In the genomic region with DNA sequence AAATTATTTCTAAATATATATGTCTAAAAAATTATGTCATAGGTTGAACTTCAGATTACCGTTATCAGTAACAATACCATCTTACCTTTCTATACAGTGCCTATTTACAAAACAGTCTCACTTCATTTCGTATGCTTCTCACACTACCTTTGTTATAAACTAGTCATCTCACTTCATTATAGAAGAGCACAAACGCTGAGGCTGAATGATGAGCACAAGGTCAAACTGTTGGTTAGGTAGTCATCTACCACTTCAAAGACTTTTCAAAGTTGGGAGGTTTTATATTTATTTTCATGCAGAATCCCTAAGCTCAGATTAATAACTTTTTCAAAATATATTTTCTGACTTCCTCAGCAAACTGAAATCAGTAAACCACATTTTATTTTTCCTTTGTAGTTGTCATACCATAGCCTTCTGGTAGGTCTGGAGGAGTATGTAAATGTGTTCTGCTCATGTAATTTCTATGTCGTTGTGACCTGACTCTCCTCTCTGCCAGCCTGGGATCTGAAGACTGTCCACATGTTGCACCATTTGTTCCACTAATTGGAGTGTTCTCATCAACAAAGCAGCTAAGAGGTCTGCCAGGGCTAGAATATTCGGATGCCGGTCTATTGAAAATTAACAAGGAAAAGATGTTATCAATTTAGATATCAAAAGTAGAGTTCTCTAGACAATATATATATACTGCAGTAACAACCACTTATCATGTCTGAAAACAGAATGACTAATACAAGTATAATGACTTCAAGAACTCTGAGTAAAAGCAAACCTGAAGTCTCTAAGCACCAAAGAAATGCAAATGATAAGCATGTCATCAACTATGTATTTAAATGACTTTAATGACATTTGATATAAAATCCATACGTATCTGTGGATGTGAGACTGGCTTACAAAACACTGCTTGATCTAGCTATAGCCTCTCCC, we compare ENCODE assay signal across 1 cellular context.
TF ChIP-seq lines count a peak whose summit lies in the region.

No MANE protein-coding gene starts in this region.

TF ChIP-seq in H1, 55 proteins besides CTCF, POLR2A, EP300 and RAD21 (continued from another document):
- TF ChIP-seq, protein P1, sequence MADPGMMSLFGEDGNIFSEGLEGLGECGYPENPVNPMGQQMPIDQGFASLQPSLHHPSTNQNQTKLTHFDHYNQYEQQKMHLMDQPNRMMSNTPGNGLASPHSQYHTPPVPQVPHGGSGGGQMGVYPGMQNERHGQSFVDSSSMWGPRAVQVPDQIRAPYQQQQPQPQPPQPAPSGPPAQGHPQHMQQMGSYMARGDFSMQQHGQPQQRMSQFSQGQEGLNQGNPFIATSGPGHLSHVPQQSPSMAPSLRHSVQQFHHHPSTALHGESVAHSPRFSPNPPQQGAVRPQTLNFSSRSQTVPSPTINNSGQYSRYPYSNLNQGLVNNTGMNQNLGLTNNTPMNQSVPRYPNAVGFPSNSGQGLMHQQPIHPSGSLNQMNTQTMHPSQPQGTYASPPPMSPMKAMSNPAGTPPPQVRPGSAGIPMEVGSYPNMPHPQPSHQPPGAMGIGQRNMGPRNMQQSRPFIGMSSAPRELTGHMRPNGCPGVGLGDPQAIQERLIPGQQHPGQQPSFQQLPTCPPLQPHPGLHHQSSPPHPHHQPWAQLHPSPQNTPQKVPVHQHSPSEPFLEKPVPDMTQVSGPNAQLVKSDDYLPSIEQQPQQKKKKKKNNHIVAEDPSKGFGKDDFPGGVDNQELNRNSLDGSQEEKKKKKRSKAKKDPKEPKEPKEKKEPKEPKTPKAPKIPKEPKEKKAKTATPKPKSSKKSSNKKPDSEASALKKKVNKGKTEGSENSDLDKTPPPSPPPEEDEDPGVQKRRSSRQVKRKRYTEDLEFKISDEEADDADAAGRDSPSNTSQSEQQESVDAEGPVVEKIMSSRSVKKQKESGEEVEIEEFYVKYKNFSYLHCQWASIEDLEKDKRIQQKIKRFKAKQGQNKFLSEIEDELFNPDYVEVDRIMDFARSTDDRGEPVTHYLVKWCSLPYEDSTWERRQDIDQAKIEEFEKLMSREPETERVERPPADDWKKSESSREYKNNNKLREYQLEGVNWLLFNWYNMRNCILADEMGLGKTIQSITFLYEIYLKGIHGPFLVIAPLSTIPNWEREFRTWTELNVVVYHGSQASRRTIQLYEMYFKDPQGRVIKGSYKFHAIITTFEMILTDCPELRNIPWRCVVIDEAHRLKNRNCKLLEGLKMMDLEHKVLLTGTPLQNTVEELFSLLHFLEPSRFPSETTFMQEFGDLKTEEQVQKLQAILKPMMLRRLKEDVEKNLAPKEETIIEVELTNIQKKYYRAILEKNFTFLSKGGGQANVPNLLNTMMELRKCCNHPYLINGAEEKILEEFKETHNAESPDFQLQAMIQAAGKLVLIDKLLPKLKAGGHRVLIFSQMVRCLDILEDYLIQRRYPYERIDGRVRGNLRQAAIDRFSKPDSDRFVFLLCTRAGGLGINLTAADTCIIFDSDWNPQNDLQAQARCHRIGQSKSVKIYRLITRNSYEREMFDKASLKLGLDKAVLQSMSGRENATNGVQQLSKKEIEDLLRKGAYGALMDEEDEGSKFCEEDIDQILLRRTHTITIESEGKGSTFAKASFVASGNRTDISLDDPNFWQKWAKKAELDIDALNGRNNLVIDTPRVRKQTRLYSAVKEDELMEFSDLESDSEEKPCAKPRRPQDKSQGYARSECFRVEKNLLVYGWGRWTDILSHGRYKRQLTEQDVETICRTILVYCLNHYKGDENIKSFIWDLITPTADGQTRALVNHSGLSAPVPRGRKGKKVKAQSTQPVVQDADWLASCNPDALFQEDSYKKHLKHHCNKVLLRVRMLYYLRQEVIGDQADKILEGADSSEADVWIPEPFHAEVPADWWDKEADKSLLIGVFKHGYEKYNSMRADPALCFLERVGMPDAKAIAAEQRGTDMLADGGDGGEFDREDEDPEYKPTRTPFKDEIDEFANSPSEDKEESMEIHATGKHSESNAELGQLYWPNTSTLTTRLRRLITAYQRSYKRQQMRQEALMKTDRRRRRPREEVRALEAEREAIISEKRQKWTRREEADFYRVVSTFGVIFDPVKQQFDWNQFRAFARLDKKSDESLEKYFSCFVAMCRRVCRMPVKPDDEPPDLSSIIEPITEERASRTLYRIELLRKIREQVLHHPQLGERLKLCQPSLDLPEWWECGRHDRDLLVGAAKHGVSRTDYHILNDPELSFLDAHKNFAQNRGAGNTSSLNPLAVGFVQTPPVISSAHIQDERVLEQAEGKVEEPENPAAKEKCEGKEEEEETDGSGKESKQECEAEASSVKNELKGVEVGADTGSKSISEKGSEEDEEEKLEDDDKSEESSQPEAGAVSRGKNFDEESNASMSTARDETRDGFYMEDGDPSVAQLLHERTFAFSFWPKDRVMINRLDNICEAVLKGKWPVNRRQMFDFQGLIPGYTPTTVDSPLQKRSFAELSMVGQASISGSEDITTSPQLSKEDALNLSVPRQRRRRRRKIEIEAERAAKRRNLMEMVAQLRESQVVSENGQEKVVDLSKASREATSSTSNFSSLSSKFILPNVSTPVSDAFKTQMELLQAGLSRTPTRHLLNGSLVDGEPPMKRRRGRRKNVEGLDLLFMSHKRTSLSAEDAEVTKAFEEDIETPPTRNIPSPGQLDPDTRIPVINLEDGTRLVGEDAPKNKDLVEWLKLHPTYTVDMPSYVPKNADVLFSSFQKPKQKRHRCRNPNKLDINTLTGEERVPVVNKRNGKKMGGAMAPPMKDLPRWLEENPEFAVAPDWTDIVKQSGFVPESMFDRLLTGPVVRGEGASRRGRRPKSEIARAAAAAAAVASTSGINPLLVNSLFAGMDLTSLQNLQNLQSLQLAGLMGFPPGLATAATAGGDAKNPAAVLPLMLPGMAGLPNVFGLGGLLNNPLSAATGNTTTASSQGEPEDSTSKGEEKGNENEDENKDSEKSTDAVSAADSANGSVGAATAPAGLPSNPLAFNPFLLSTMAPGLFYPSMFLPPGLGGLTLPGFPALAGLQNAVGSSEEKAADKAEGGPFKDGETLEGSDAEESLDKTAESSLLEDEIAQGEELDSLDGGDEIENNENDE (IDR thresholded peaks at IDR 0.05; ENCODE audit: insufficient replicate concordance, low read length): no peak
- no peak for TF ChIP-seq EZH2 (IDR thresholded peaks at IDR 0.05; ENCODE audit: low read depth, low read length, severe bottlenecking)
- no peak for TF ChIP-seq BCL11A (IDR thresholded peaks at IDR 0.05; ENCODE audit: low read depth in 2 of 2, low read length in 2 of 2)
- no peak for TF ChIP-seq CHD1 (IDR thresholded peaks at IDR 0.05; ENCODE audit: low read depth, low read length)
- TF ChIP-seq KDM5A (IDR thresholded peaks at IDR 0.05; ENCODE audit: low read length): no peak
